In genomic region chr6:122663981-122664380, GRCh38 we compare ENCODE assay signal across 21 cellular contexts.
"Had no signal": no experiment of that assay in that cellular context is flagged by ENCODE, and none has a peak within 500 bp of the region (broad histone marks: within the 10 kb centered on the region; RNA-seq: fewer than 3 reads in every experiment).

No MANE protein-coding gene starts in this region.

- H3K27me3 ChIP-seq: adrenal gland, esophagus muscularis mucosa, stomach, testis, upper lobe of right lung had no signal

- H3K36me3 Mint-ChIP-seq: activated naive CD4-positive, alpha-beta T cell treated with anti-CD3 and anti-CD28 coated beads, Interleukin-2, amount 50 U/mL, for 24 hours; memory B cell; WTC11 had no signal

- H3K9me3 Mint-ChIP-seq: activated CD8-positive, alpha-beta T cell treated with anti-CD3 and anti-CD28 coated beads for 36 hours; activated naive CD4-positive, alpha-beta T cell treated with anti-CD3 and anti-CD28 coated beads, Interleukin-2, amount 50 U/mL, for 24 hours; memory B cell; nephron progenitor cell; WTC11 had no signal

- H3K36me3 ChIP-seq: adrenal gland, esophagus muscularis mucosa, stomach, upper lobe of right lung had no signal

- H3K27ac Mint-ChIP-seq: activated CD8-positive, alpha-beta T cell treated with anti-CD3 and anti-CD28 coated beads for 36 hours; activated naive CD4-positive, alpha-beta T cell treated with anti-CD3 and anti-CD28 coated beads, Interleukin-2, amount 50 U/mL, for 24 hours; memory B cell; nephron progenitor cell; WTC11 had no signal

- H3K4me3 ChIP-seq: adrenal gland, esophagus muscularis mucosa, stomach, testis, upper lobe of right lung had no signal

- H3K4me1 ChIP-seq: adrenal gland, esophagus muscularis mucosa, stomach, testis, upper lobe of right lung had no signal

- H3K4me1 Mint-ChIP-seq: activated naive CD4-positive, alpha-beta T cell treated with anti-CD3 and anti-CD28 coated beads, Interleukin-2, amount 50 U/mL, for 24 hours; memory B cell; nephron progenitor cell; WTC11 had no signal

- H3K4me3 Mint-ChIP-seq: activated CD8-positive, alpha-beta T cell treated with anti-CD3 and anti-CD28 coated beads for 36 hours; activated naive CD4-positive, alpha-beta T cell treated with anti-CD3 and anti-CD28 coated beads, Interleukin-2, amount 50 U/mL, for 24 hours; memory B cell; nephron progenitor cell; WTC11 had no signal

- FAIRE-seq: TTC549 had no signal

- DNase-seq: activated CD4-positive, alpha-beta T cell treated with anti-CD3 and anti-CD28 coated beads for 48 hours; activated CD8-positive, alpha-beta T cell treated with anti-CD3 and anti-CD28 coated beads for 36 hours; activated effector memory CD4-positive, alpha-beta T cell treated with anti-CD3 and anti-CD28 coated beads, Interleukin-2, amount 50 U/mL, for 16 hours; activated T-cell treated with anti-CD3 and anti-CD28 coated beads, Interleukin-2, amount 50 U/mL, for 48 hours; adrenal gland; central memory CD4-positive, alpha-beta T cell; cortex of kidney; effector CD4-positive, alpha-beta T cell; hypothalamus; kidney glomerular epithelial cell; left ventricle myocardium superior; nephron progenitor cell; stimulated activated CD4-positive, alpha-beta T cell treated with anti-CD3 and anti-CD28 coated beads, Interleukin-1b, Interleukin-23, amount 100 ng/mL, for 48 hours; stomach; testis; upper lobe of right lung had no signal

- H3K27ac ChIP-seq: adrenal gland, esophagus muscularis mucosa, stomach, testis, upper lobe of right lung had no signal

- H3K9me3 ChIP-seq: adrenal gland, esophagus muscularis mucosa, stomach, testis, upper lobe of right lung had no signal
